ENCODE assay signal across 8 cellular contexts in genomic region chr5:138491284-138491648, GRCh38.
A peak's percentile ranks its signal among the peaks of the same experiment; 100 is the strongest.
DNase-seq lines count a peak whose midpoint lies in the region; ATAC-seq and TF ChIP-seq lines count a peak whose summit lies in the region.

No MANE protein-coding gene starts in this region.

- H3K4me1 ChIP-seq in RWPE2 (ENCODE audit: insufficient read depth, poor library complexity, severe bottlenecking): peaks cover 24% of the 10 kb centered on the region

- DNase-seq in DMS53 (lab: John Stamatoyannopoulos, UW): peak; percentile 55
- no peak for DNase-seq in DMS53 treated with DMSO at 0.1 percent for 48 hours (lab: John Stamatoyannopoulos, UW; ENCODE audit: unreplicated experiment)
- DNase-seq in RWPE2 (ENCODE audit: low spot score): no peak
- DNase-seq in foreskin fibroblast: no peak
- DNase-seq in skeletal muscle cell (ENCODE audit: low read depth): no peak
- no peak for DNase-seq in midbrain (lab: John Stamatoyannopoulos, UW)
- no peak for DNase-seq in stimulated activated CD8-positive, alpha-beta memory T cell treated with anti-CD3 and anti-CD28 coated beads, Interleukin-4, amount 100 ng/mL, for 48 hours

- H3K4me3 ChIP-seq in RWPE2 (ENCODE audit: severe bottlenecking): peak overlapping the region; percentile 40
- H3K4me3 ChIP-seq in foreskin fibroblast (ENCODE audit: low read depth in 1 of 2, low read length in 2 of 2): peak overlapping the region; percentile 55 to 64
- peak overlapping the region; percentile 56 for H3K4me3 ChIP-seq in skeletal muscle cell (ENCODE audit: low read depth, low read length)

- no peaks in the 10 kb centered on the region for H3K27me3 ChIP-seq in RWPE2 (ENCODE audit: insufficient read depth, poor library complexity, severe bottlenecking)

- no peak overlapping the region for H3K27ac ChIP-seq in RWPE2 (ENCODE audit: poor library complexity, severe bottlenecking)

- no peak for ATAC-seq in RWPE2 (ENCODE audit: low read depth)
- no peak for ATAC-seq in GM19328 (IDR thresholded peaks at IDR 0.05; ENCODE audit: unreplicated experiment)

- no peak for TF ChIP-seq CTCF in RWPE2 (IDR thresholded peaks at IDR 0.05; ENCODE audit: poor library complexity, severe bottlenecking)
- no peak for TF ChIP-seq CTCF in foreskin fibroblast (IDR thresholded peaks at IDR 0.05; ENCODE audit: low read depth, low read length)

- no peaks in the 10 kb centered on the region for H3K9me3 ChIP-seq in RWPE2 (ENCODE audit: severe bottlenecking)

- H3K36me3 ChIP-seq in RWPE2 (ENCODE audit: low read depth): no peaks in the 10 kb centered on the region
